2 cellular contexts compared by ENCODE assay signal in genomic region chr19:33777351-33777750, GRCh38.
"Had no signal": no experiment of that assay in that cellular context is flagged by ENCODE, and none has a peak within 500 bp of the region (broad histone marks: within the 10 kb centered on the region; RNA-seq: fewer than 3 reads in every experiment).

No MANE protein-coding gene starts in this region.

- H3K4me3 ChIP-seq: ascending aorta, cardiac muscle cell had no signal

- H3K9me3 ChIP-seq: ascending aorta had no signal

- H3K27ac ChIP-seq: ascending aorta, cardiac muscle cell had no signal

- H3K27me3 ChIP-seq: ascending aorta had no signal

- H3K36me3 ChIP-seq: ascending aorta, cardiac muscle cell had no signal
